32 cellular contexts compared by ENCODE assay signal in the genomic region with DNA sequence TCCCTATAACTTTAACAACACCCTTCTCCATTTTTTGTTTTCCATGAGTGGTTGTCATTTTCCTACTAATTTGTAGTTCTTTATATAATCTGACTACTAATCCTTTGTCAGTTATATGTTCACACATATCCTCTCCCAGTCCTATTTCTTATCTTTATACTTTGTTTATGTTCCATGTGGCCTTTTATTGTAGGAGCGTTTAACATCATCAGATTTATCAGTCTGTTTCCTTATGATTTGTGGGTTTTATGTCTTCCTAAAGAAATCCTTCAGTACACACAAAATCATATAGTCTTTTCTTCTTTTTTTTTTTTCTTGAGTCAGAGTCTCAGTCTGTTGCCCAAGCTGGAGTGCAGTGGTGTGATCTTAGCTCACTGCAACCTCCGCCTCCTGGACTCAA.
"Had no signal": no experiment of that assay in that cellular context is flagged by ENCODE, and none has a peak within 500 bp of the region (broad histone marks: within the 10 kb centered on the region; RNA-seq: fewer than 3 reads in every experiment).

No MANE protein-coding gene starts in this region.

- H3K9me3 ChIP-seq: adrenal gland, ascending aorta had no signal

- H3K4me3 ChIP-seq: adrenal gland, ascending aorta, cardiac muscle cell had no signal

- ATAC-seq: activated CD4-positive, CD25-positive, alpha-beta regulatory T cell treated with anti-CD3 and anti-CD28 coated beads, Interleukin-2, amount 50 U/mL, for 24 hours; activated CD8-positive, alpha-beta T cell treated with anti-CD3 and anti-CD28 coated beads for 36 hours; activated naive CD4-positive, alpha-beta T cell treated with anti-CD3 and anti-CD28 coated beads, Interleukin-2, amount 50 U/mL, for 72 hours; activated T-cell treated with anti-CD3 and anti-CD28 coated beads, Interleukin-2, amount 50 U/mL, for 4 hours; activated T-cell treated with anti-CD3 and anti-CD28 coated beads, Interleukin-2, amount 50 U/mL, for 72 hours; activated T-helper 17 cell treated with anti-CD3 and anti-CD28 coated beads, Interleukin-2, amount 50 U/mL, for 72 hours had no signal

- DNase-seq: activated CD4-positive, alpha-beta memory T cell treated with anti-CD3 and anti-CD28 coated beads for 36 hours; activated CD4-positive, alpha-beta T cell treated with anti-CD3 and anti-CD28 coated beads for 4 hours; activated CD4-positive, alpha-beta T cell treated with anti-CD3 and anti-CD28 coated beads, Interleukin-2, amount 10 ng/mL, durations not matched to agents 24 days and 14 days; activated CD4-positive, alpha-beta T cell treated with anti-CD3 and anti-CD28 coated beads, Interleukin-2, amount 50 U/mL, for 1 hour; activated CD4-positive, alpha-beta T cell treated with anti-CD3 and anti-CD28 coated beads, Interleukin-2, amount 50 U/mL, for 4 hours; activated CD4-positive, CD25-positive, alpha-beta regulatory T cell; activated CD8-positive, alpha-beta memory T cell treated with anti-CD3 and anti-CD28 coated beads, Interleukin-2, amount 50 U/mL, for 4 hours; activated CD8-positive, alpha-beta T cell treated with anti-CD3 and anti-CD28 coated beads for 36 hours; activated effector memory CD4-positive, alpha-beta T cell treated with anti-CD3 and anti-CD28 coated beads, Interleukin-2, amount 50 U/mL, for 16 hours; activated gamma-delta T cell treated with Interleukin-2 at 50 U/mL for 16 hours; activated naive CD4-positive, alpha-beta T cell; activated naive CD4-positive, alpha-beta T cell treated with anti-CD3 and anti-CD28 coated beads for 36 hours; activated naive CD4-positive, alpha-beta T cell treated with anti-CD3 and anti-CD28 coated beads, Interleukin-2, amount 50 U/mL, for 16 hours; activated naive CD8-positive, alpha-beta T cell treated with anti-CD3 and anti-CD28 coated beads for 36 hours; activated T-cell treated with anti-CD3 and anti-CD28 coated beads for 4 hours; activated T-cell treated with anti-CD3 and anti-CD28 coated beads, Interleukin-2, amount 50 U/mL, for 1 hour; activated T-cell treated with anti-CD3 and anti-CD28 coated beads, Interleukin-2, amount 50 U/mL, for 4 hours; activated T-cell treated with anti-CD3 and anti-CD28 coated beads, Interleukin-2, amount 50 U/mL, for 72 hours; adrenal gland; amygdala; anterior cingulate cortex; caudate nucleus; cerebellar nuclear complex; T-helper 1 cell; T-helper 2 cell; T-helper 9 cell; WERI-Rb-1 had no signal

- H3K36me3 ChIP-seq: adrenal gland, ascending aorta, cardiac muscle cell, WERI-Rb-1 had no signal

- H3K4me1 ChIP-seq: adrenal gland had no signal
